Comparison of ENCODE assay signal across 22 cellular contexts in genomic region chr11:71485063-71485399, GRCh38. TPM values are rescaled to one million over a fixed set of nuclear protein-coding genes. Genes with fewer than 3 reads are reported as not detected.
"Had no signal": no experiment of that assay in that cellular context is flagged by ENCODE, and none has a peak within 500 bp of the region (broad histone marks: within the 10 kb centered on the region; RNA-seq: fewer than 3 reads in every experiment).

No MANE protein-coding gene starts in this region.

- H3K4me1 ChIP-seq: SJSA1 had no signal

- H3K4me3 ChIP-seq: MG63, SJSA1, SK-N-MC had no signal

- H3K9me3 ChIP-seq: MG63, SJSA1 had no signal

- ATAC-seq: HepG2 had no signal

- H3K36me3 ChIP-seq: MG63, SJSA1 had no signal

- H3K27me3 ChIP-seq: MG63, SJSA1 had no signal

- DNase-seq: IMR-90, Karpas-422, KG1, MG63, NCI-H1092 treated with DMSO at 0.1 percent for 48 hours, NCI-H1436, NCI-H187, NCI-H2029, NCI-H2081 treated with DMSO at 0.1 percent for 48 hours, NCI-H2171, NCI-H226, NCI-H446, NCI-H510A, NCI-H524 treated with DMSO at 0.1 percent for 48 hours, NCI-H69, NCI-H774, RPMI8226, SIG-M5 had no signal

- H3K27ac ChIP-seq: SJSA1, SK-N-MC had no signal

RNA-seq across cellular contexts. Expression of gene KRTAP5-7, which starts 42.0 kb away (rescaled TPM):
- total RNA-seq: HepG2, HT1080, IMR-90, SJSA1 had no signal
- polyA plus RNA-seq: IMR-90 had no signal

RNA-seq across cellular contexts. Expression of gene KRTAP5-8, which starts 52.8 kb away (rescaled TPM):
- total RNA-seq: HepG2, HT1080, IMR-90, SJSA1 had no signal
